15 cellular contexts compared by ENCODE assay signal in the genomic region with DNA sequence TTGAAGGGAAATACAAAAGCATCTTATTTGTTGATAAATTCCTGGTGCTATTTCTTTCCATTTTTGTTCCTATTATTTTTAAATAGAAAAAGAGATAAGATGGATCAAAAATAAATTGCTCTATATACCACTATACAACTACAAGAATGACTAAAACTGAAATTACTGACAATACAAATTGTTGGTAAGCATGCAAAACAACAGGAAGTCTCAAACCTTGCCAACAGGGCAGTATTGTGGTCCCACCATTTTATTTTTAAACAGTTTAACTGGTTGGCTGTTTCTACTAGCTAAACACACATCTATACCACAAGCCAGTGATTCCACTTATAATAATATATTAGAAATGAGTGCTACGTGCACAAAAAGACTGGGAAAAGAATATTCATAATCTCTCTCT.
DNase-seq lines count a peak whose midpoint lies in the region; ATAC-seq and TF ChIP-seq lines count a peak whose summit lies in the region.
"Had no signal": no experiment of that assay in that cellular context is flagged by ENCODE, and none has a peak within 500 bp of the region (broad histone marks: within the 10 kb centered on the region; RNA-seq: fewer than 3 reads in every experiment).

No MANE protein-coding gene starts in this region.

- H3K27ac Mint-ChIP-seq in natural killer cell = no peak overlapping the region
- H3K27ac Mint-ChIP-seq in natural killer cell treated with Interleukin-12 subunit alpha and Interleukin-12 subunit beta and Interleukin-15 and Interleukin-18, amount 100 ng/mL, for 72 hours = no peak overlapping the region

- peak in 1 of 3 donors; percentile 23 for ATAC-seq in natural killer cell
- no peak for ATAC-seq in natural killer cell treated with Interleukin-12 subunit alpha and Interleukin-12 subunit beta and Interleukin-15 and Interleukin-18, amount 100 ng/mL, for 72 hours
- peak; percentile 41 for ATAC-seq in HG02885 (IDR thresholded peaks at IDR 0.05; ENCODE audit: poor library complexity, unreplicated experiment)
- ATAC-seq in HG03565 (IDR thresholded peaks at IDR 0.05; ENCODE audit: unreplicated experiment) = peak; percentile 37

- no peak overlapping the region for H3K14ac ChIP-seq in trophoblast cell (ENCODE audit: low read length)

- no peak overlapping the region for H3K4ac ChIP-seq in trophoblast cell (ENCODE audit: low read depth, low read length)

- H2AFZ ChIP-seq in trophoblast cell (ENCODE audit: insufficient read depth, low read length, poor library complexity) = no peak overlapping the region

- H2AK5ac ChIP-seq in trophoblast cell (ENCODE audit: low read length) = no peak overlapping the region

- no peaks in the 10 kb centered on the region for H3K79me1 ChIP-seq in trophoblast cell (ENCODE audit: low read length)

- H2BK5ac ChIP-seq in trophoblast cell (ENCODE audit: low read depth, low read length, poor library complexity) = no peak overlapping the region

- no peak overlapping the region for H2BK120ac ChIP-seq in trophoblast cell (ENCODE audit: insufficient read depth, low read length, poor library complexity)

- H3K4me3 Mint-ChIP-seq in natural killer cell = peak overlapping the region; percentile 13
- no peak overlapping the region for H3K4me3 Mint-ChIP-seq in natural killer cell treated with Interleukin-12 subunit alpha and Interleukin-12 subunit beta and Interleukin-15 and Interleukin-18, amount 100 ng/mL, for 72 hours

- no peaks in the 10 kb centered on the region for H3K36me3 Mint-ChIP-seq in natural killer cell
- H3K36me3 Mint-ChIP-seq in natural killer cell treated with Interleukin-12 subunit alpha and Interleukin-12 subunit beta and Interleukin-15 and Interleukin-18, amount 100 ng/mL, for 72 hours = no peaks in the 10 kb centered on the region

- no peaks in the 10 kb centered on the region for H3K9me3 ChIP-seq in trophoblast cell (ENCODE audit: insufficient read depth, low read depth, low read length)

- no peaks in the 10 kb centered on the region for H3K9me3 Mint-ChIP-seq in natural killer cell
- H3K9me3 Mint-ChIP-seq in natural killer cell treated with Interleukin-12 subunit alpha and Interleukin-12 subunit beta and Interleukin-15 and Interleukin-18, amount 100 ng/mL, for 72 hours = no peaks in the 10 kb centered on the region

- H3K18ac ChIP-seq in trophoblast cell (ENCODE audit: low read length) = no peak overlapping the region

- H3K27me3 ChIP-seq in trophoblast cell (ENCODE audit: insufficient read depth, low read length) = no peaks in the 10 kb centered on the region

- no peak for DNase-seq in natural killer cell
- no peak for DNase-seq in natural killer cell treated with Interleukin-12 subunit alpha and Interleukin-12 subunit beta and Interleukin-15 and Interleukin-18, amount 100 ng/mL, for 72 hours (ENCODE audit: low spot score)
- DNase-seq in activated CD4-positive, CD25-positive, alpha-beta regulatory T cell (lab: John Stamatoyannopoulos, UW) = no peak
- DNase-seq in trophoblast cell = no peak
- no peak for DNase-seq in UCSD-AML1 (lab: John Stamatoyannopoulos, UW; ENCODE audit: unreplicated experiment)
- DNase-seq in GM13976 (ENCODE audit: low spot score) = no peak
- DNase-seq: 8988T, DMS79 treated with DMSO at 0.1 percent for 48 hours, NCI-H1105 treated with DMSO at 0.1 percent for 48 hours, NCI-H1694 treated with DMSO at 0.1 percent for 48 hours, NCI-H510A, NCI-H748 treated with DMSO at 0.1 percent for 48 hours, Right ventricle myocardium superior had no signal

- no peaks in the 10 kb centered on the region for H3K4me1 ChIP-seq in trophoblast cell (ENCODE audit: control insufficient read depth in 1 of 2, insufficient read depth in 2 of 2, low read length in 2 of 2)

- no peak overlapping the region for H3K4me3 ChIP-seq in trophoblast cell (ENCODE audit: low read depth, low read length)

- H3K27ac ChIP-seq in trophoblast cell (ENCODE audit: low read depth, low read length) = no peak overlapping the region

- no peak overlapping the region for H4K91ac ChIP-seq in trophoblast cell (ENCODE audit: low read depth, low read length)

- H4K8ac ChIP-seq in trophoblast cell (ENCODE audit: low read depth, low read length) = no peak overlapping the region

- no peaks in the 10 kb centered on the region for H3K36me3 ChIP-seq in trophoblast cell (ENCODE audit: control insufficient read depth in 1 of 2, insufficient read depth in 2 of 2, low read length in 2 of 2)

- peaks cover 63 to 77% of the 10 kb centered on the region in 2 donors for H3K4me1 Mint-ChIP-seq in natural killer cell
- H3K4me1 Mint-ChIP-seq in natural killer cell treated with Interleukin-12 subunit alpha and Interleukin-12 subunit beta and Interleukin-15 and Interleukin-18, amount 100 ng/mL, for 72 hours (ENCODE audit: low read depth in 2 of 2) = peaks cover 30 to 37% of the 10 kb centered on the region in 2 donors

- no CpG with 5 or more reads among the region's 1 CpG for WGBS in trophoblast cell (ENCODE audit: extremely low coverage, insufficient coverage, insufficient read length)

- H4K12ac ChIP-seq in trophoblast cell (ENCODE audit: low read depth, low read length) = no peak overlapping the region

- no peak overlapping the region for H3K4me2 ChIP-seq in trophoblast cell (ENCODE audit: low read length)

- no peak overlapping the region for H3K9ac ChIP-seq in trophoblast cell (ENCODE audit: low read length)

- in situ Hi-C loops in GM13976 (cut with MboI; ENCODE audit: low sequenced_read_pairs, unreplicated experiment) = no loop called here

- intact Hi-C loops in natural killer cell (cut with micrococcal nuclease) = no loop called here

- no peak for TF ChIP-seq CTCF in natural killer cell (IDR thresholded peaks at IDR 0.05)
- no peak for TF ChIP-seq CTCF in GM13976 (IDR thresholded peaks at IDR 0.05; ENCODE audit: borderline replicate concordance, control extremely low read depth, extremely low read depth, insufficient read depth, missing control alignments)

- H3K79me2 ChIP-seq in trophoblast cell (ENCODE audit: control insufficient read depth, insufficient read depth, low read length, poor library complexity) = no peaks in the 10 kb centered on the region

- H3K27me3 Mint-ChIP-seq in natural killer cell (ENCODE audit: low read depth in 2 of 2) = no peaks in the 10 kb centered on the region
- H3K27me3 Mint-ChIP-seq in natural killer cell treated with Interleukin-12 subunit alpha and Interleukin-12 subunit beta and Interleukin-15 and Interleukin-18, amount 100 ng/mL, for 72 hours = no peaks in the 10 kb centered on the region

- no peak overlapping the region for H2BK12ac ChIP-seq in trophoblast cell (ENCODE audit: low read length)

- H3K23ac ChIP-seq in trophoblast cell (ENCODE audit: low read length) = no peak overlapping the region

Comparison
In these comparisons a context has a peak if more than half of its experiments do, and no peak if none do; other contexts are left out.
1. ATAC-seq: peak in HG02885 (single experiment) and HG03565 (single experiment); none in natural killer cell treated with Interleukin-12 subunit alpha and Interleukin-12 subunit beta and Interleukin-15 and Interleukin-18, amount 100 ng/mL, for 72 hours (0 of 2).